9 cellular contexts compared by ENCODE assay signal in genomic region chr6:32668226-32668747, GRCh38. TPM values are rescaled to one million over a fixed set of nuclear protein-coding genes. Genes with fewer than 3 reads are reported as not detected.
DNase-seq lines count a peak whose midpoint lies in the region; ATAC-seq and TF ChIP-seq lines count a peak whose summit lies in the region.
"Had no signal": no experiment of that assay in that cellular context is flagged by ENCODE, and none has a peak within 500 bp of the region (broad histone marks: within the 10 kb centered on the region; RNA-seq: fewer than 3 reads in every experiment).

No MANE protein-coding gene starts in this region.

- H3K4me2 ChIP-seq in OCI-LY3 (ENCODE audit: low read length) = peak overlapping the region; percentile 59
- H3K4me2 ChIP-seq in mesenchymal stem cell (ENCODE audit: low read length, poor library complexity, severe bottlenecking) = no peak overlapping the region
- H3K4me2 ChIP-seq: PC-9 had no signal

- H3K79me1 ChIP-seq in mesenchymal stem cell (replicated peaks; ENCODE audit: low read length, poor library complexity, severe bottlenecking) = no peaks in the 10 kb centered on the region

- DNase-seq in HFFc6 (peak; percentile 3), mesenchymal stem cell (peak; percentile 27), upper lobe of right lung (peak; percentile 47), DMS79 treated with DMSO at 0.1 percent for 48 hours (lab: John Stamatoyannopoulos, UW) (no peak)
- DNase-seq in activated naive CD8-positive, alpha-beta T cell treated with anti-CD3 and anti-CD28 coated beads, Interleukin-2, amount 10 ng/mL, durations not matched to agents 7 days and 5 days = no peak

- no peak overlapping the region for H3K18ac ChIP-seq in mesenchymal stem cell (ENCODE audit: low read depth in 1 of 2, low read length in 2 of 2)

- H3K4me1 Mint-ChIP-seq in HFFc6 (ENCODE audit: low read depth) = no peaks in the 10 kb centered on the region
- H3K4me1 Mint-ChIP-seq in activated naive CD8-positive, alpha-beta T cell treated with anti-CD3 and anti-CD28 coated beads, Interleukin-2, amount 10 ng/mL, durations not matched to agents 7 days and 5 days = peaks cover 19% of the 10 kb centered on the region

- no peak overlapping the region for H2BK120ac ChIP-seq in mesenchymal stem cell (ENCODE audit: low read depth, low read length)

- H3K27ac Mint-ChIP-seq in HFFc6 = no peak overlapping the region
- no peak overlapping the region for H3K27ac Mint-ChIP-seq in activated naive CD8-positive, alpha-beta T cell treated with anti-CD3 and anti-CD28 coated beads, Interleukin-2, amount 10 ng/mL, durations not matched to agents 7 days and 5 days

- no peak overlapping the region for H4K8ac ChIP-seq in mesenchymal stem cell (ENCODE audit: low read length)

- H4K20me1 ChIP-seq in OCI-LY3 (ENCODE audit: insufficient read depth, low read length) = no peaks in the 10 kb centered on the region

- H3K14ac ChIP-seq in mesenchymal stem cell (ENCODE audit: low read length in 2 of 2) = no peak overlapping the region

- H2BK5ac ChIP-seq in mesenchymal stem cell (ENCODE audit: low read depth, low read length, poor library complexity, severe bottlenecking) = no peak overlapping the region

- H3K9me3 ChIP-seq in OCI-LY3 (ENCODE audit: insufficient read depth, low read length) (no peaks in the 10 kb centered on the region), mesenchymal stem cell (ENCODE audit: control insufficient read depth, low read length) (no peaks in the 10 kb centered on the region), upper lobe of right lung (no peaks in the 10 kb centered on the region)

- H2BK15ac ChIP-seq in mesenchymal stem cell (ENCODE audit: low read depth, poor library complexity, severe bottlenecking) = no peak overlapping the region

- H4K91ac ChIP-seq in mesenchymal stem cell (ENCODE audit: low read length) = no peak overlapping the region

- H3K9ac ChIP-seq in OCI-LY3 (ENCODE audit: low read length) (peak overlapping the region; percentile 34; the same call in 1 of the 2 replicates), mesenchymal stem cell (ENCODE audit: low read length) (no peak overlapping the region)

- intact Hi-C loops in upper lobe of right lung (cut with DNase I) = loop anchor here (10.0 kb wide), 1 partner anchor 97 kb away; the partner anchor contains the start of gene HLA-DQB2

- POLR2A ChIA-PET in activated naive CD8-positive, alpha-beta T cell treated with anti-CD3 and anti-CD28 coated beads, Interleukin-2, amount 10 ng/mL, durations not matched to agents 7 days and 5 days (lab: Charles Lee) = no interaction called here

- H2AFZ ChIP-seq in OCI-LY3 (ENCODE audit: low read depth, low read length) = no peak overlapping the region
- no peak overlapping the region for H2AFZ ChIP-seq in mesenchymal stem cell (ENCODE audit: low read depth, low read length)
- H2AFZ ChIP-seq: PC-9 had no signal

- H3K36me3 ChIP-seq in OCI-LY3 (replicated peaks; ENCODE audit: low read depth, low read length) = no peaks in the 10 kb centered on the region
- no peaks in the 10 kb centered on the region for H3K36me3 ChIP-seq in mesenchymal stem cell (ENCODE audit: control insufficient read depth in 1 of 2, insufficient read depth in 2 of 2, low read depth in 1 of 2, low read length in 2 of 2)
- H3K36me3 ChIP-seq in upper lobe of right lung = no peaks in the 10 kb centered on the region

- peaks cover 20% of the 10 kb centered on the region; the same call in 1 of the 2 replicates for H3K27me3 Mint-ChIP-seq in HFFc6 (ENCODE audit: insufficient read depth)
- peaks cover 39% of the 10 kb centered on the region for H3K27me3 Mint-ChIP-seq in activated naive CD8-positive, alpha-beta T cell treated with anti-CD3 and anti-CD28 coated beads, Interleukin-2, amount 10 ng/mL, durations not matched to agents 7 days and 5 days

- ATAC-seq in GM18858 (IDR thresholded peaks at IDR 0.05; ENCODE audit: unreplicated experiment) = peak; percentile 43
- ATAC-seq in activated naive CD8-positive, alpha-beta T cell treated with anti-CD3 and anti-CD28 coated beads, Interleukin-2, amount 10 ng/mL, durations not matched to agents 7 days and 5 days (ENCODE audit: low read depth) = peak; percentile 67
- peak; percentile 86 for ATAC-seq in upper lobe of right lung
- no peak for ATAC-seq in GM19455 (IDR thresholded peaks at IDR 0.05; ENCODE audit: unreplicated experiment)

- H3K4me3 ChIP-seq in OCI-LY3 (ENCODE audit: low read length) (no peak overlapping the region), mesenchymal stem cell (ENCODE audit: insufficient read depth in 1 of 2, low read depth in 1 of 2, low read length in 2 of 2) (no peak overlapping the region), upper lobe of right lung (no peak overlapping the region)
- H3K4me3 ChIP-seq: PC-9 had no signal

- no peak overlapping the region for H3K4ac ChIP-seq in mesenchymal stem cell (ENCODE audit: low read depth in 1 of 2, low read length in 2 of 2)

- H2BK12ac ChIP-seq in mesenchymal stem cell (ENCODE audit: low read length in 2 of 2) = no peak overlapping the region

- peaks cover 7% of the 10 kb centered on the region for H3K9me3 Mint-ChIP-seq in HFFc6
- peaks cover 7% of the 10 kb centered on the region for H3K9me3 Mint-ChIP-seq in activated naive CD8-positive, alpha-beta T cell treated with anti-CD3 and anti-CD28 coated beads, Interleukin-2, amount 10 ng/mL, durations not matched to agents 7 days and 5 days

- H3K36me3 Mint-ChIP-seq in HFFc6 (ENCODE audit: low read depth) = peaks cover 4% of the 10 kb centered on the region; the same call in 1 of the 2 replicates
- H3K36me3 Mint-ChIP-seq in activated naive CD8-positive, alpha-beta T cell treated with anti-CD3 and anti-CD28 coated beads, Interleukin-2, amount 10 ng/mL, durations not matched to agents 7 days and 5 days = peaks cover 11% of the 10 kb centered on the region

- H3K79me2 ChIP-seq in OCI-LY3 (ENCODE audit: low read length) = peaks cover 13% of the 10 kb centered on the region

- H3K27me3 ChIP-seq in OCI-LY3 (ENCODE audit: low read depth, low read length) (no peaks in the 10 kb centered on the region), mesenchymal stem cell (ENCODE audit: control insufficient read depth in 1 of 2, insufficient read depth in 1 of 2, low read length in 2 of 2) (peaks cover 0 to 48% of the 10 kb centered on the region in 2 experiments), upper lobe of right lung (no peaks in the 10 kb centered on the region)

- 49% methylated on average over 5 of the region's 5 CpGs for WGBS in mesenchymal stem cell

- H3K4me3 Mint-ChIP-seq in HFFc6 = no peak overlapping the region
- H3K4me3 Mint-ChIP-seq in activated naive CD8-positive, alpha-beta T cell treated with anti-CD3 and anti-CD28 coated beads, Interleukin-2, amount 10 ng/mL, durations not matched to agents 7 days and 5 days = no peak overlapping the region

- H3K27ac ChIP-seq in OCI-LY3 (ENCODE audit: low read length) (peak overlapping the region; percentile 66), mesenchymal stem cell (ENCODE audit: low read length, poor library complexity, severe bottlenecking) (no peak overlapping the region), upper lobe of right lung (no peak overlapping the region)
- H3K27ac ChIP-seq: PC-9 had no signal

- peaks cover 18% of the 10 kb centered on the region for H3K4me1 ChIP-seq in OCI-LY3 (ENCODE audit: low read length)
- no peaks in the 10 kb centered on the region for H3K4me1 ChIP-seq in mesenchymal stem cell (ENCODE audit: control insufficient read depth, insufficient read depth, low read depth, low read length)
- no peaks in the 10 kb centered on the region for H3K4me1 ChIP-seq in upper lobe of right lung

- no peak for TF ChIP-seq CTCF in HFFc6 (IDR thresholded peaks at IDR 0.05)
- no peak for TF ChIP-seq CTCF in OCI-LY3 (IDR thresholded peaks at IDR 0.05; ENCODE audit: low read depth, low read length)
- no peak for TF ChIP-seq CTCF in upper lobe of right lung (IDR thresholded peaks at IDR 0.05)

- no peak overlapping the region for H3K23ac ChIP-seq in mesenchymal stem cell (ENCODE audit: low read length in 2 of 2)

- no peak overlapping the region for H2AK5ac ChIP-seq in mesenchymal stem cell (ENCODE audit: low read length, severe bottlenecking)

RNA-seq across cellular contexts. Expression of gene HLA-DQB1, which starts 1.8 kb away (rescaled TPM):
- not detected for total RNA-seq in HFFc6 (2021; fragmentation: NEBNext Ultra II Directional; extraction: Animal tissue kit (Norgen Biotek cat#: 25700))
- 10 to 100 TPM; 16.5 to 19.0 TPM for total RNA-seq in activated naive CD8-positive, alpha-beta T cell treated with anti-CD3 and anti-CD28 coated beads, Interleukin-2, amount 10 ng/mL, durations not matched to agents 7 days and 5 days
- polyA plus RNA-seq in mesenchymal stem cell (2013, experiment 1 of 2) = not detected
- polyA plus RNA-seq in mesenchymal stem cell (2013, experiment 2 of 2) = not detected
- total RNA-seq in upper lobe of right lung = 94.9 TPM

RNA-seq across cellular contexts. Expression of gene HLA-DQA1, which starts 31.1 kb away (rescaled TPM):
- total RNA-seq in HFFc6 (2021; fragmentation: NEBNext Ultra II Directional; extraction: Animal tissue kit (Norgen Biotek cat#: 25700)) = not detected
- 1 to 10 TPM; 3.9 to 4.6 TPM for total RNA-seq in activated naive CD8-positive, alpha-beta T cell treated with anti-CD3 and anti-CD28 coated beads, Interleukin-2, amount 10 ng/mL, durations not matched to agents 7 days and 5 days
- not detected for polyA plus RNA-seq in mesenchymal stem cell (2013, experiment 1 of 2)
- not detected for polyA plus RNA-seq in mesenchymal stem cell (2013, experiment 2 of 2)
- total RNA-seq in upper lobe of right lung = 111 TPM
- total RNA-seq: PC-9 had no signal

Comparison
In these comparisons a context has a peak if more than half of its experiments do, and no peak if none do; other contexts are left out.
1. DNase-seq: peak in HFFc6 (single experiment), mesenchymal stem cell (single experiment) and upper lobe of right lung (single experiment); none in activated naive CD8-positive, alpha-beta T cell treated with anti-CD3 and anti-CD28 coated beads, Interleukin-2, amount 10 ng/mL, durations not matched to agents 7 days and 5 days (single experiment) and DMS79 treated with DMSO at 0.1 percent for 48 hours (single experiment).
2. RNA of gene HLA-DQB1, which starts 1.8 kb away (total RNA-seq): 94.9 TPM in upper lobe of right lung (single experiment) and 16.5 to 19.0 TPM in activated naive CD8-positive, alpha-beta T cell treated with anti-CD3 and anti-CD28 coated beads, Interleukin-2, amount 10 ng/mL, durations not matched to agents 7 days and 5 days; not detected in HFFc6; every median in the first group is over 10 times any median in the second.
3. RNA of gene HLA-DQA1, which starts 31.1 kb away (total RNA-seq): 111 TPM in upper lobe of right lung (single experiment); 3.9 to 4.6 TPM in activated naive CD8-positive, alpha-beta T cell treated with anti-CD3 and anti-CD28 coated beads, Interleukin-2, amount 10 ng/mL, durations not matched to agents 7 days and 5 days and not detected in HFFc6; every median in the first group is over 10 times any median in the second.